In the genomic region with DNA sequence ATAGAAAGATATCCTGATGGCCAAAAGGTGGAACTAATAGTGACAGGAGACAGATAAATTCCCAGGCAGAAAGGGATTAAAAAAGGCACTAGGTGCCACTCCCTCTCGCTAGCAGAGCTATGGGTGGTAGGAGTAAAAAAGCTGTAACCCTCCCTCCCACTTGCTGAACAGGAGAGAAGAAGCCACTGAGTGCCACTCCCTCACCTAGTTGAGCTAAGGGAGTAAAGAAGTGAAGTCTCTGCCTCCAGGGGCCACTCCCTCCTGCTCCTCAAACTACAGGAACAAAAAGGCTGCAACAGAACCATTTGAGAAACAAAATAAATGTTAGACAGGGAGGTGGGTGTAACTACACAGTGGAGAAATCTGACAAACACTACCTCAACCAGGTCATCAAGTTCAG, we compare ENCODE assay signal across 23 cellular contexts.
"Had no signal": no experiment of that assay in that cellular context is flagged by ENCODE, and none has a peak within 500 bp of the region (broad histone marks: within the 10 kb centered on the region; RNA-seq: fewer than 3 reads in every experiment).

No MANE protein-coding gene starts in this region.

- H3K36me3 ChIP-seq: MG63, SJSA1 had no signal

- H3K4me1 ChIP-seq: SJSA1 had no signal

- H3K4me3 ChIP-seq: MG63, SJSA1, SK-N-MC had no signal

- DNase-seq: IMR-90, Karpas-422, KG1, MG63, NCI-H1092, NCI-H1105 treated with DMSO at 0.1 percent for 48 hours, NCI-H1417 treated with DMSO at 0.1 percent for 48 hours, NCI-H146, NCI-H1694 treated with DMSO at 0.1 percent for 48 hours, NCI-H1930, NCI-H2081, NCI-H2107, NCI-H2227 treated with DMSO at 0.1 percent for 48 hours, NCI-H446, NCI-H510A, NCI-H524 treated with DMSO at 0.1 percent for 48 hours, NCI-H69, NCI-H774, Right ventricle myocardium superior, RPMI8226, SIG-M5 had no signal

- H3K27ac ChIP-seq: SJSA1, SK-N-MC had no signal

- H3K27me3 ChIP-seq: MG63, SJSA1 had no signal

- H3K9me3 ChIP-seq: MG63, SJSA1 had no signal
